13 cellular contexts compared by ENCODE assay signal in the genomic region with DNA sequence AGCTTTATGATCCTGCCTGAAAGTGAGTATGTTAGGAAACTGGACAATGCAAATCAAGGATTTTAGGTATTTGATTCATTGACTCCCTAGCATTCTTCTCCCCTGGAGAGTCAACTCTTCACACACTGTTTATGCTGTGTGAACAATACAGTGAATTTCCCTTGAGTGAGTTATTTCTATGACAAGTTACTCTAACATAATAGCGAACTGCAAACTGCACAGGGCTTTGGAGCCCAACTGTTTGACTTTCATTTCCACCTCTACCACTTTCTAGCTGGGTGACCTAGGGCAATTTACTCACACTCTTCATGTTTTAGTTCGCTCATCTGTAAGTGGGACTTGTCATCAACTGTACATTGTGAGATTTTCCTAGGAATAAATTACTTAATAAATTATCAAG.
A peak's percentile ranks its signal among the peaks of the same experiment; 100 is the strongest.
DNase-seq lines count a peak whose midpoint lies in the region; ATAC-seq and TF ChIP-seq lines count a peak whose summit lies in the region.
"Had no signal": no experiment of that assay in that cellular context is flagged by ENCODE, and none has a peak within 500 bp of the region (broad histone marks: within the 10 kb centered on the region; RNA-seq: fewer than 3 reads in every experiment).

No MANE protein-coding gene starts in this region.

- DNase-seq in EH (ENCODE audit: low read depth) (peak; percentile 51), astrocyte of the hippocampus (ENCODE audit: low read depth, low spot score) (peak; percentile 59)
- no peak for DNase-seq in naive thymus-derived CD4-positive, alpha-beta T cell
- DNase-seq: activated CD8-positive, alpha-beta memory T cell treated with anti-CD3 and anti-CD28 coated beads, Interleukin-2, amount 10 ng/mL, durations not matched to agents 7 days and 5 days; amniotic stem cell; EL; erythroblast; KG1 had no signal

- no peak overlapping the region for H3K4me3 ChIP-seq in gastroesophageal sphincter
- H3K4me3 ChIP-seq in parathyroid adenoma (ENCODE audit: low read depth, low read length), result no peak overlapping the region
- H3K4me3 ChIP-seq in naive thymus-derived CD4-positive, alpha-beta T cell (ENCODE audit: low read length), result no peak overlapping the region

- H3K27ac ChIP-seq in gastroesophageal sphincter (peak overlapping the region; percentile 74 to 94 (median 86)), parathyroid adenoma (peak overlapping the region; percentile 77)
- no peak overlapping the region for H3K27ac ChIP-seq in naive thymus-derived CD4-positive, alpha-beta T cell (ENCODE audit: low read depth, low read length)

- peaks cover 18 to 58% (median 35%) of the 10 kb centered on the region in 3 donors for H3K4me1 ChIP-seq in gastroesophageal sphincter
- H3K4me1 ChIP-seq in parathyroid adenoma, result peaks cover 11% of the 10 kb centered on the region
- H3K4me1 ChIP-seq in naive thymus-derived CD4-positive, alpha-beta T cell (ENCODE audit: control insufficient read depth in 2 of 2, insufficient read depth in 2 of 2, low read length in 2 of 2), result no peaks in the 10 kb centered on the region

- intact Hi-C loops in naive thymus-derived CD4-positive, alpha-beta T cell (cut with micrococcal nuclease), result no loop called here

- no peak overlapping the region for H3K9ac ChIP-seq in parathyroid adenoma

- H3K4me1 Mint-ChIP-seq in naive thymus-derived CD4-positive, alpha-beta T cell, result peaks cover 0 to 5% (median 0%) of the 10 kb centered on the region in 7 donors

- POLR2A ChIA-PET in naive thymus-derived CD4-positive, alpha-beta T cell (lab: Charles Lee), result no interaction called here

- no peak overlapping the region for H3K27ac Mint-ChIP-seq in naive thymus-derived CD4-positive, alpha-beta T cell
- H3K27ac Mint-ChIP-seq: activated CD8-positive, alpha-beta memory T cell treated with anti-CD3 and anti-CD28 coated beads, Interleukin-2, amount 10 ng/mL, durations not matched to agents 7 days and 5 days had no signal

- ATAC-seq in gastroesophageal sphincter, result no peak
- ATAC-seq in naive thymus-derived CD4-positive, alpha-beta T cell, result no peak
- no peak for ATAC-seq in HG02571 (IDR thresholded peaks at IDR 0.05; ENCODE audit: unreplicated experiment)
- ATAC-seq in GM21526 (IDR thresholded peaks at IDR 0.05; ENCODE audit: low FRiP score, unreplicated experiment), result no peak
- ATAC-seq in activated CD4-positive, CD25-positive, alpha-beta regulatory T cell treated with anti-CD3 and anti-CD28 coated beads, Interleukin-2, amount 50 U/mL, for 24 hours, result no peak
- ATAC-seq: activated CD8-positive, alpha-beta memory T cell treated with anti-CD3 and anti-CD28 coated beads, Interleukin-2, amount 10 ng/mL, durations not matched to agents 7 days and 5 days had no signal

- TF ChIP-seq CTCF in gastroesophageal sphincter (IDR thresholded peaks at IDR 0.05) (no peak), parathyroid adenoma (IDR thresholded peaks at IDR 0.05) (no peak)

- CTCF ChIA-PET in naive thymus-derived CD4-positive, alpha-beta T cell (lab: Charles Lee), result no interaction called here

- H3K4me2 ChIP-seq in parathyroid adenoma (ENCODE audit: low read length), result no peak overlapping the region

- no peaks in the 10 kb centered on the region for H3K9me3 Mint-ChIP-seq in naive thymus-derived CD4-positive, alpha-beta T cell

- peak overlapping the region; percentile 75 for H2AFZ ChIP-seq in parathyroid adenoma

- TF ChIP-seq EP300 in gastroesophageal sphincter (IDR thresholded peaks at IDR 0.05), result no peak

- TF ChIP-seq POLR2A in gastroesophageal sphincter (IDR thresholded peaks at IDR 0.05), result no peak

- peaks cover 0 to 2% (median 0%) of the 10 kb centered on the region in 5 donors for H3K36me3 Mint-ChIP-seq in naive thymus-derived CD4-positive, alpha-beta T cell

- H3K27me3 ChIP-seq in gastroesophageal sphincter (no peaks in the 10 kb centered on the region), parathyroid adenoma (ENCODE audit: control insufficient read depth, insufficient read depth, low read length) (no peaks in the 10 kb centered on the region)
- H3K27me3 ChIP-seq in naive thymus-derived CD4-positive, alpha-beta T cell (ENCODE audit: control insufficient read depth in 2 of 2, insufficient read depth in 2 of 2, low read length in 2 of 2), result no peaks in the 10 kb centered on the region

- no peaks in the 10 kb centered on the region for H3K79me2 ChIP-seq in parathyroid adenoma

- 53 to 57% methylated on average over 2 of the region's 2 CpGs for WGBS in gastroesophageal sphincter (ENCODE audit: low coverage in 1 of 2), 2 donors

- no peaks in the 10 kb centered on the region for H3K36me3 ChIP-seq in gastroesophageal sphincter
- no peaks in the 10 kb centered on the region for H3K36me3 ChIP-seq in parathyroid adenoma (ENCODE audit: control insufficient read depth, insufficient read depth, low read length)
- H3K36me3 ChIP-seq in naive thymus-derived CD4-positive, alpha-beta T cell (ENCODE audit: control insufficient read depth in 2 of 3, insufficient read depth in 3 of 3, low read length in 3 of 3), result no peaks in the 10 kb centered on the region

- H3K4me3 Mint-ChIP-seq in naive thymus-derived CD4-positive, alpha-beta T cell, result no peak overlapping the region
- H3K4me3 Mint-ChIP-seq: activated CD8-positive, alpha-beta memory T cell treated with anti-CD3 and anti-CD28 coated beads, Interleukin-2, amount 10 ng/mL, durations not matched to agents 7 days and 5 days had no signal

- H3K9me3 ChIP-seq in gastroesophageal sphincter (no peaks in the 10 kb centered on the region), parathyroid adenoma (ENCODE audit: control insufficient read depth, low read length) (no peaks in the 10 kb centered on the region)
- no peaks in the 10 kb centered on the region for H3K9me3 ChIP-seq in naive thymus-derived CD4-positive, alpha-beta T cell (ENCODE audit: control insufficient read depth in 2 of 3, low read length in 3 of 3)

- no peaks in the 10 kb centered on the region for H3K27me3 Mint-ChIP-seq in naive thymus-derived CD4-positive, alpha-beta T cell
- H3K27me3 Mint-ChIP-seq: activated CD8-positive, alpha-beta memory T cell treated with anti-CD3 and anti-CD28 coated beads, Interleukin-2, amount 10 ng/mL, durations not matched to agents 7 days and 5 days had no signal

Comparison
In these comparisons a context has a peak if more than half of its experiments do, and no peak if none do; other contexts are left out.
1. DNase-seq: peak in EH (single experiment) and astrocyte of the hippocampus (single experiment); none in naive thymus-derived CD4-positive, alpha-beta T cell (0 of 9).